ENCODE assay signal across 1 cellular context in the genomic region with DNA sequence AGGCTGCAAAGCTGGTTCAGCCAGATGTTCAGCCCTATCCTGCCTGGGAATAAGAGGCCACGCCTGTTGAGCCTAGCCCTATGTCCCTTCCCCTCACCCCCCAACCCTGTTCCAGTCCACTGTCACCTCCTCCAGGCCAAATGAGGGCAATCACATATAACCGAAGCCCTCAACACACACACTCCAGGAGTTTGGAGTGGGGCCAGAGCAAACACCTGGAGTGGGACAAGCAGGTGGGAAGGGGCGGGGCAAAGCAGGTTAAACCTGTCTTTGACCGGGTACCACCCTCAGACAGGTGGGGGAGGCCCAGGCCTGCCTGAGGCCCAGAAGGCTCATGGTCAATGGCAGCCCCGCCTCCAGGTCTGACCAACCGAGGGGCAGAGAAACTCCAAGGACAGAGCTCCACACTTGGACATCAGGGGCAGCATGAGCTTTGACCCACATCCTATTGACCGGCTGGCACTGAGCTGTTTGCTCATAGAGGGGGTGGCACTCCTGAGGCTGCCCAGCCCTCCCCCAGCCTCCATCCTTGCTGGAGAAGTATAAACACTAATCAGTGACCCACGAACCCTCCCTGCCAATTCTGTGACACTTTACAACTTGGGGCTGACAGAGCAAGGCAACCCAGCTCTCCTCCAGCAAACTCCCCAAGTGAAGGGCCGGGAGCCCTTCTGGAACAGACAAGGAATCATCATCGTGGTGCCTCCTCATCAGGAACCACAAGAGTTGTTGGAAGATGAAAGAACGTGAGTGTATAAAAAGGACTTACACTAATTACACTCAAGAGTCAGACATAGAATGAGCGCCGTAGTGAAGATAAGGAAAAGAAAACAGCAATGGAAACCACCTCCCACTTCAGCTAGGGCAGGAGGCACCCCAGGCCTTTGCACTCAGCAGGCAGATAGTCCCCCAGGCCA.
TF ChIP-seq lines count a peak whose summit lies in the region.

No MANE protein-coding gene starts in this region.

TF ChIP-seq in HepG2, 621 proteins besides CTCF, POLR2A, EP300 and RAD21 (continues in another document):
- TF ChIP-seq SOX5 (CRISPR knock-in tag; IDR thresholded peaks at IDR 0.05; ENCODE audit: borderline replicate concordance) = peak; percentile 53; the same call in 1 of the 2 replicates
- TF ChIP-seq, protein P1, sequence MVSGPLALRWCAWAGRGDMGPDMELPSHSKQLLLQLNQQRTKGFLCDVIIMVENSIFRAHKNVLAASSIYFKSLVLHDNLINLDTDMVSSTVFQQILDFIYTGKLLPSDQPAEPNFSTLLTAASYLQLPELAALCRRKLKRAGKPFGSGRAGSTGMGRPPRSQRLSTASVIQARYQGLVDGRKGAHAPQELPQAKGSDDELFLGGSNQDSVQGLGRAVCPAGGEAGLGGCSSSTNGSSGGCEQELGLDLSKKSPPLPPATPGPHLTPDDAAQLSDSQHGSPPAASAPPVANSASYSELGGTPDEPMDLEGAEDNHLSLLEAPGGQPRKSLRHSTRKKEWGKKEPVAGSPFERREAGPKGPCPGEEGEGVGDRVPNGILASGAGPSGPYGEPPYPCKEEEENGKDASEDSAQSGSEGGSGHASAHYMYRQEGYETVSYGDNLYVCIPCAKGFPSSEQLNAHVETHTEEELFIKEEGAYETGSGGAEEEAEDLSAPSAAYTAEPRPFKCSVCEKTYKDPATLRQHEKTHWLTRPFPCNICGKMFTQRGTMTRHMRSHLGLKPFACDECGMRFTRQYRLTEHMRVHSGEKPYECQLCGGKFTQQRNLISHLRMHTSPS (CRISPR knock-in tag; IDR thresholded peaks at IDR 0.05; ENCODE audit: low read depth) = peak; percentile 99
- 0 out of 2 replicates have a peak, but pooled peaks have one; percentile 20 for TF ChIP-seq KLF6 (CRISPR knock-in tag; IDR thresholded peaks at IDR 0.05)
- peak; percentile 90 for TF ChIP-seq POLR2AphosphoS2 (IDR thresholded peaks at IDR 0.05; ENCODE audit: low read depth, low read length)
- 0 out of 2 replicates have a peak, but pooled peaks have one; percentile 78 for TF ChIP-seq ZNF446 (CRISPR knock-in tag; IDR thresholded peaks at IDR 0.05)
- TF ChIP-seq TOE1 (CRISPR knock-in tag; IDR thresholded peaks at IDR 0.05) = no peak; the same call in 1 of the 2 replicates
- TF ChIP-seq FOXO1 (CRISPR knock-in tag; IDR thresholded peaks at IDR 0.05) = peak; percentile 69; the same call in 1 of the 2 replicates
- peak; percentile 86; the same call in 1 of the 2 replicates for TF ChIP-seq ZNF790 (CRISPR knock-in tag; IDR thresholded peaks at IDR 0.05; ENCODE audit: borderline replicate concordance)
- TF ChIP-seq, protein P2, sequence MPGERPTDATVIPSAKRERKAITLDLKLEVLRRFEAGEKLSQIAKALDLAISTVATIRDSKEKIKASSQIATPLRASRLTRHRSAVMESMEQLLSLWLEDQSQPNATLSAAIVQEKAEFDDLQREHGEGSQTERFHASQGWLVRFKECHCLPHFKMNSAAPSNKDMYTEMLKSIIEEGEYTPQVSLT (CRISPR knock-in tag; IDR thresholded peaks at IDR 0.05; ENCODE audit: borderline replicate concordance, low read depth) = no peak
- TF ChIP-seq, protein P3, sequence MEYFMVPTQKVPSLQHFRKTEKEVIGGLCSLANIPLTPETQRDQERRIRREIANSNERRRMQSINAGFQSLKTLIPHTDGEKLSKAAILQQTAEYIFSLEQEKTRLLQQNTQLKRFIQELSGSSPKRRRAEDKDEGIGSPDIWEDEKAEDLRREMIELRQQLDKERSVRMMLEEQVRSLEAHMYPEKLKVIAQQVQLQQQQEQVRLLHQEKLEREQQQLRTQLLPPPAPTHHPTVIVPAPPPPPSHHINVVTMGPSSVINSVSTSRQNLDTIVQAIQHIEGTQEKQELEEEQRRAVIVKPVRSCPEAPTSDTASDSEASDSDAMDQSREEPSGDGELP (IDR thresholded peaks at IDR 0.05; ENCODE audit: borderline replicate concordance, low read depth) = peak; percentile 65; the same call in 1 of the 2 replicates
- TF ChIP-seq FOXA1 (IDR thresholded peaks at IDR 0.05) = no peak
- TF ChIP-seq FOXA1 (CRISPR knock-in tag; IDR thresholded peaks at IDR 0.05) = peak; percentile 87
- TF ChIP-seq ZMYM4 (CRISPR knock-in tag; IDR thresholded peaks at IDR 0.05) = no peak; the same call in 1 of the 2 replicates
- TF ChIP-seq SMAD9 (CRISPR knock-in tag; IDR thresholded peaks at IDR 0.05) = no peak
- TF ChIP-seq MYC (CRISPR knock-in tag; IDR thresholded peaks at IDR 0.05; ENCODE audit: borderline replicate concordance) = 0 out of 2 replicates have a peak, but pooled peaks have one; percentile 59
- no peak for TF ChIP-seq TGIF2 (CRISPR knock-in tag; IDR thresholded peaks at IDR 0.05)
- no peak for TF ChIP-seq ZNF24 (IDR thresholded peaks at IDR 0.05)
- TF ChIP-seq, protein P4, sequence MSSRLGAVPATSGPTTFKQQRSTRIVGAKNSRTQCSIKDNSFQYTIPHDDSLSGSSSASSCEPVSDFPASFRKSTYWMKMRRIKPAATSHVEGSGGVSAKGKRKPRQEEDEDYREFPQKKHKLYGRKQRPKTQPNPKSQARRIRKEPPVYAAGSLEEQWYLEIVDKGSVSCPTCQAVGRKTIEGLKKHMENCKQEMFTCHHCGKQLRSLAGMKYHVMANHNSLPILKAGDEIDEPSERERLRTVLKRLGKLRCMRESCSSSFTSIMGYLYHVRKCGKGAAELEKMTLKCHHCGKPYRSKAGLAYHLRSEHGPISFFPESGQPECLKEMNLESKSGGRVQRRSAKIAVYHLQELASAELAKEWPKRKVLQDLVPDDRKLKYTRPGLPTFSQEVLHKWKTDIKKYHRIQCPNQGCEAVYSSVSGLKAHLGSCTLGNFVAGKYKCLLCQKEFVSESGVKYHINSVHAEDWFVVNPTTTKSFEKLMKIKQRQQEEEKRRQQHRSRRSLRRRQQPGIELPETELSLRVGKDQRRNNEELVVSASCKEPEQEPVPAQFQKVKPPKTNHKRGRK (CRISPR knock-in tag; IDR thresholded peaks at IDR 0.05) = 0 out of 2 replicates have a peak, but pooled peaks have one; percentile 15
- TF ChIP-seq ZC3H4 (CRISPR knock-in tag; IDR thresholded peaks at IDR 0.05; ENCODE audit: borderline replicate concordance) = 0 out of 2 replicates have a peak, but pooled peaks have one; percentile 2
- TF ChIP-seq, protein P5, sequence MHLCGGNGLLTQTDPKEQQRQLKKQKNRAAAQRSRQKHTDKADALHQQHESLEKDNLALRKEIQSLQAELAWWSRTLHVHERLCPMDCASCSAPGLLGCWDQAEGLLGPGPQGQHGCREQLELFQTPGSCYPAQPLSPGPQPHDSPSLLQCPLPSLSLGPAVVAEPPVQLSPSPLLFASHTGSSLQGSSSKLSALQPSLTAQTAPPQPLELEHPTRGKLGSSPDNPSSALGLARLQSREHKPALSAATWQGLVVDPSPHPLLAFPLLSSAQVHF (CRISPR knock-in tag; IDR thresholded peaks at IDR 0.05) = no peak
- peak; percentile 66; the same call in 1 of the 2 replicates for TF ChIP-seq PHF21A (CRISPR knock-in tag; IDR thresholded peaks at IDR 0.05)
- TF ChIP-seq GFI1 (CRISPR knock-in tag; IDR thresholded peaks at IDR 0.05; ENCODE audit: borderline replicate concordance) = 0 out of 2 replicates have a peak, but pooled peaks have one; percentile 67
- TF ChIP-seq CBFB (CRISPR knock-in tag; IDR thresholded peaks at IDR 0.05) = peak; percentile 74; the same call in 1 of the 2 replicates
- TF ChIP-seq ZNF678 (CRISPR knock-in tag; IDR thresholded peaks at IDR 0.05) = no peak; the same call in 1 of the 2 replicates
- peak; percentile 49; the same call in 1 of the 2 replicates for TF ChIP-seq FOXJ3 (CRISPR knock-in tag; IDR thresholded peaks at IDR 0.05; ENCODE audit: borderline replicate concordance)
- no peak for TF ChIP-seq CCAR2 (optimal IDR thresholded peaks at IDR 0.05; ENCODE audit: low read depth, low read length)
- no peak for TF ChIP-seq TCF12 (IDR thresholded peaks at IDR 0.05)
- TF ChIP-seq TCF12 (CRISPR knock-in tag; IDR thresholded peaks at IDR 0.05) = peak; percentile 73; the same call in 1 of the 2 replicates
- TF ChIP-seq ZNF510 (CRISPR knock-in tag; IDR thresholded peaks at IDR 0.05; ENCODE audit: low read depth) = no peak
- TF ChIP-seq, protein P6, sequence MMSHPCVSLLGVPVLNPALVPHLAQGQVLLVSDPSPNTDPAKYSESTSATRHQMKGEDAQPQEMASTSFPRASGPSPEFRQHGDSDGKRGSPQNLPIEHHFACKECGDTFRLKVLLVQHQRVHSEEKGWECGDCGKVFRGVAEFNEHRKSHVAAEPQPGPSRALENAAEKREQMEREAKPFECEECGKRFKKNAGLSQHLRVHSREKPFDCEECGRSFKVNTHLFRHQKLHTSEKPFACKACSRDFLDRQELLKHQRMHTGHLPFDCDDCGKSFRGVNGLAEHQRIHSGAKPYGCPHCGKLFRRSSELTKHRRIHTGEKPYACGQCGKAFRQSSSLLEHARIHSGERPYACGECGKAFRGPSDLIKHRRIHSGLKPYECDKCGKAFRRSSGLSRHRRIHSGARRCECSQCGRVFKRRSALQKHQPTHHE (CRISPR knock-in tag; IDR thresholded peaks at IDR 0.05; ENCODE audit: borderline replicate concordance) = no peak
- TF ChIP-seq, protein P7, sequence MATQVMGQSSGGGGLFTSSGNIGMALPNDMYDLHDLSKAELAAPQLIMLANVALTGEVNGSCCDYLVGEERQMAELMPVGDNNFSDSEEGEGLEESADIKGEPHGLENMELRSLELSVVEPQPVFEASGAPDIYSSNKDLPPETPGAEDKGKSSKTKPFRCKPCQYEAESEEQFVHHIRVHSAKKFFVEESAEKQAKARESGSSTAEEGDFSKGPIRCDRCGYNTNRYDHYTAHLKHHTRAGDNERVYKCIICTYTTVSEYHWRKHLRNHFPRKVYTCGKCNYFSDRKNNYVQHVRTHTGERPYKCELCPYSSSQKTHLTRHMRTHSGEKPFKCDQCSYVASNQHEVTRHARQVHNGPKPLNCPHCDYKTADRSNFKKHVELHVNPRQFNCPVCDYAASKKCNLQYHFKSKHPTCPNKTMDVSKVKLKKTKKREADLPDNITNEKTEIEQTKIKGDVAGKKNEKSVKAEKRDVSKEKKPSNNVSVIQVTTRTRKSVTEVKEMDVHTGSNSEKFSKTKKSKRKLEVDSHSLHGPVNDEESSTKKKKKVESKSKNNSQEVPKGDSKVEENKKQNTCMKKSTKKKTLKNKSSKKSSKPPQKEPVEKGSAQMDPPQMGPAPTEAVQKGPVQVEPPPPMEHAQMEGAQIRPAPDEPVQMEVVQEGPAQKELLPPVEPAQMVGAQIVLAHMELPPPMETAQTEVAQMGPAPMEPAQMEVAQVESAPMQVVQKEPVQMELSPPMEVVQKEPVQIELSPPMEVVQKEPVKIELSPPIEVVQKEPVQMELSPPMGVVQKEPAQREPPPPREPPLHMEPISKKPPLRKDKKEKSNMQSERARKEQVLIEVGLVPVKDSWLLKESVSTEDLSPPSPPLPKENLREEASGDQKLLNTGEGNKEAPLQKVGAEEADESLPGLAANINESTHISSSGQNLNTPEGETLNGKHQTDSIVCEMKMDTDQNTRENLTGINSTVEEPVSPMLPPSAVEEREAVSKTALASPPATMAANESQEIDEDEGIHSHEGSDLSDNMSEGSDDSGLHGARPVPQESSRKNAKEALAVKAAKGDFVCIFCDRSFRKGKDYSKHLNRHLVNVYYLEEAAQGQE (IDR thresholded peaks at IDR 0.05; ENCODE audit: borderline replicate concordance in 1 of 2, low read depth in 1 of 2, low read length in 2 of 2) = peak in 1 of 2 experiments; percentile 46; a peak in 1 of 4 replicates
- TF ChIP-seq ZNF333 (CRISPR knock-in tag; IDR thresholded peaks at IDR 0.05; ENCODE audit: borderline replicate concordance) = no peak
- TF ChIP-seq, protein P8, sequence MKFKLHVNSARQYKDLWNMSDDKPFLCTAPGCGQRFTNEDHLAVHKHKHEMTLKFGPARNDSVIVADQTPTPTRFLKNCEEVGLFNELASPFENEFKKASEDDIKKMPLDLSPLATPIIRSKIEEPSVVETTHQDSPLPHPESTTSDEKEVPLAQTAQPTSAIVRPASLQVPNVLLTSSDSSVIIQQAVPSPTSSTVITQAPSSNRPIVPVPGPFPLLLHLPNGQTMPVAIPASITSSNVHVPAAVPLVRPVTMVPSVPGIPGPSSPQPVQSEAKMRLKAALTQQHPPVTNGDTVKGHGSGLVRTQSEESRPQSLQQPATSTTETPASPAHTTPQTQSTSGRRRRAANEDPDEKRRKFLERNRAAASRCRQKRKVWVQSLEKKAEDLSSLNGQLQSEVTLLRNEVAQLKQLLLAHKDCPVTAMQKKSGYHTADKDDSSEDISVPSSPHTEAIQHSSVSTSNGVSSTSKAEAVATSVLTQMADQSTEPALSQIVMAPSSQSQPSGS (CRISPR knock-in tag; IDR thresholded peaks at IDR 0.05) = peak; percentile 51; the same call in 1 of the 2 replicates
- TF ChIP-seq PTBP1 (IDR thresholded peaks at IDR 0.05; ENCODE audit: low read depth, low read length, poor library complexity, severe bottlenecking) = peak; percentile 4
- TF ChIP-seq TBL1XR1 (IDR thresholded peaks at IDR 0.05; ENCODE audit: borderline replicate concordance, low read length, partially characterized antibody) = peak; percentile 85
- TF ChIP-seq POGZ (CRISPR knock-in tag; IDR thresholded peaks at IDR 0.05) = no peak
- TF ChIP-seq, protein P9, sequence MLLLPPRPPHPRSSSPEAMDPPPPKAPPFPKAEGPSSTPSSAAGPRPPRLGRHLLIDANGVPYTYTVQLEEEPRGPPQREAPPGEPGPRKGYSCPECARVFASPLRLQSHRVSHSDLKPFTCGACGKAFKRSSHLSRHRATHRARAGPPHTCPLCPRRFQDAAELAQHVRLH (CRISPR knock-in tag; IDR thresholded peaks at IDR 0.05; ENCODE audit: borderline replicate concordance, low read depth) = no peak
- TF ChIP-seq ZNF3 (CRISPR knock-in tag; IDR thresholded peaks at IDR 0.05) = no peak
- TF ChIP-seq ZNF549 (CRISPR knock-in tag; IDR thresholded peaks at IDR 0.05) = no peak
- no peak; the same call in 1 of the 2 replicates for TF ChIP-seq NFKB2 (CRISPR knock-in tag; IDR thresholded peaks at IDR 0.05; ENCODE audit: borderline replicate concordance)
- TF ChIP-seq ZNF101 (CRISPR knock-in tag; IDR thresholded peaks at IDR 0.05; ENCODE audit: borderline replicate concordance, low read depth) = 0 out of 2 replicates have a peak, but pooled peaks have one; percentile 81
- TF ChIP-seq TARDBP (CRISPR knock-in tag; IDR thresholded peaks at IDR 0.05) = peak; percentile 37
- no peak for TF ChIP-seq ZNF160 (CRISPR knock-in tag; IDR thresholded peaks at IDR 0.05)
- TF ChIP-seq PLRG1 (conservative IDR thresholded peaks at IDR 0.05) = no peak
- peak; percentile 80; the same call in 1 of the 2 replicates for TF ChIP-seq MEIS2 (CRISPR knock-in tag; IDR thresholded peaks at IDR 0.05)
- TF ChIP-seq ZNF232 (CRISPR knock-in tag; IDR thresholded peaks at IDR 0.05; ENCODE audit: borderline replicate concordance) = 0 out of 2 replicates have a peak, but pooled peaks have one; percentile 50
- TF ChIP-seq ZKSCAN5 (CRISPR knock-in tag; IDR thresholded peaks at IDR 0.05) = no peak; the same call in 1 of the 2 replicates
